ENCODE assay signal across 8 cellular contexts in the genomic region with DNA sequence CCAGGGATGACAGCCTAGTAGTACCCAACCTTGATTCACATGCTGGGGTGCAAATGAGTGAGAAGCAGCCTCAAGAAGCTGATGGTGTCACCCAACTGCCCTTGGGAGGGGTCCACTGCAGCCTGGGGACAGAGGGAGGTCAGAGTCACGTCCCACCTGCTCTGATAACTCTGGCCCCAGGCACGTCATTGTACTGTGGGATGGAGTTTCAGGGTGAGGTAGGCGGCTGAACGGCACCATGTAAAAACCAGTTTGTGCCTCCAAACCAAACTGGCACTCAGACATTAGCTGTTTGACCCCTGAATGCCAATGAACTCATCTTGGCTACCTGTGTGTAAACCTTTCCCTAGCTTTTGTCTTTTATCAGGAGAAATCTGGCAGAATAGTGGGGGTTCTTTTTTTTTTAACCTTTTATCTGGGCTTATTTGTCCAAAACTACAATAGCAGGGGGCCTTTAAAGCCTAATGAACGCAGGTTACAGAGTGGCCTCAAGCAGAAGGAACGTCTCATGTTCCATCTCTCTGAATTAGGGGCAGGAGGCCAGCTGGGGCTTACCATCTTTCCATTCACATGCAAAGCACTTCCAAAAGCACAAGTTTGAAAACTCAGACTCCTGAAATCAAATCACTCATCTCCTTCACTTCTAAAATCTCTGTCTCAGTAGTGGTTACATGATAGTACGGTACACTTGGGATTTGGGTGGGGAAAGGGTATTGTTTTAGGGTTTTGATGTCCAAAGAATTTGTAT.
DNase-seq lines count a peak whose midpoint lies in the region; ATAC-seq lines count a peak whose summit lies in the region.

No MANE protein-coding gene starts in this region.

- DNase-seq in naive B cell (no peak), cerebellar nuclear complex (lab: John Stamatoyannopoulos, UW) (no peak), NCI-H2107 (lab: John Stamatoyannopoulos, UW) (no peak), DMS114 treated with DMSO at 0.1 percent for 48 hours (lab: John Stamatoyannopoulos, UW; ENCODE audit: unreplicated experiment) (no peak)

- 69 to 77% (median 77%) methylated on average over 7 of the region's 7 CpGs for WGBS in adipose tissue, 3 donors

- H3K4me3 Mint-ChIP-seq in naive B cell = peak overlapping the region; percentile 30 to 89 (median 82)

- H3K27ac ChIP-seq in adipose tissue (ENCODE audit: low read depth, low read length) = peak overlapping the region; percentile 21

- peak overlapping the region; percentile 93 to 99 (median 96) for H3K27ac Mint-ChIP-seq in naive B cell

- H3K27me3 Mint-ChIP-seq in naive B cell = no peaks in the 10 kb centered on the region

- peaks cover 19 to 23% of the 10 kb centered on the region in 2 donors for H3K36me3 Mint-ChIP-seq in naive B cell

- H3K9me3 Mint-ChIP-seq in naive B cell = peaks cover 0 to 5% (median 0%) of the 10 kb centered on the region in 7 donors

- peaks cover 66 to 95% (median 89%) of the 10 kb centered on the region in 3 donors for H3K4me1 Mint-ChIP-seq in naive B cell

- ATAC-seq in GM19397 (IDR thresholded peaks at IDR 0.05; ENCODE audit: unreplicated experiment) = peak; percentile 24
- peak; percentile 27 for ATAC-seq in HG03045 (IDR thresholded peaks at IDR 0.05; ENCODE audit: unreplicated experiment)
- ATAC-seq in naive B cell (ENCODE audit: low read depth in 2 of 2) = no peak
- ATAC-seq in activated CD4-positive, CD25-positive, alpha-beta regulatory T cell treated with anti-CD3 and anti-CD28 coated beads, Interleukin-2, amount 50 U/mL, for 24 hours = no peak

Comparison
In these comparisons a context has a peak if more than half of its experiments do, and no peak if none do; other contexts are left out.
1. ATAC-seq: peak in GM19397 (single experiment) and HG03045 (single experiment); none in naive B cell (0 of 2) and activated CD4-positive, CD25-positive, alpha-beta regulatory T cell treated with anti-CD3 and anti-CD28 coated beads, Interleukin-2, amount 50 U/mL, for 24 hours (0 of 2).